In the genomic region with DNA sequence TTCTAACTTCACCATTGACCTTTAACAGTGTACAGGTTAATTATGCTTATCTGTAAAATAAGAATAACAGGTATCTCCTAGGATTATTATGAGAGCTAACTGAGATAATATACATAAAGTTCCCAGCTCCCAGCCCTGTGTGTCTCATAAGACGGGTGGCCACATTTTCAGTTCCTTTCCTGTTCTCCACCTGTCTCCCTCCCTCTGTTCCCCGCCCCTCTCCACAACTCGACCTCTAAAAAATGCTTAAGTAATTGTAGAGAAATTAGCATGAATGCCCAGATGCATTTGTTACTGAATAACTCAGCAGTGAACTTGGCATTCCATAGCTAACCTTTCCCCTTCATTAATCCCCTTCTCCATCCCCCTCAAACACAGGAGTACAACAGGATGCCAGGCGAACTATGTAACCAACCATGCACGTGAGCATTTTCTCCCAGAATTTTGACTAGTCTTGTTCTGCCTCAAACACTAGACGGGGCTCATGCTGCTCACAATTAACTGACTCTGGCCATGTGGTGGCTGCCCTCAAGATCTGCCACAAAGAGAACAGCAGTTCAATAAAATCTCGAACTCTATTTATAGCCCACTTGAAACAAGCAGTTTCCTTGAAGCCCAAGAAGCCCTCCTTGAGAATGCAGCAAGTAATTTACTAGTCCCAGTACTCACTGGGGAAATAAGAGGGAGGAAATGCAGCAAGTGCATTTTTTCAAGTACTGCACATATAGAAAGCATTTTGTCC, we compare ENCODE assay signal across 8 cellular contexts.
DNase-seq lines count a peak whose midpoint lies in the region; ATAC-seq and TF ChIP-seq lines count a peak whose summit lies in the region.

No MANE protein-coding gene starts in this region.

- H3K4me1 ChIP-seq in NT2/D1 (ENCODE audit: insufficient read depth, insufficient read length) (peaks cover 3% of the 10 kb centered on the region), gastroesophageal sphincter (peaks cover 13 to 73% (median 14%) of the 10 kb centered on the region in 3 donors)

- no peaks in the 10 kb centered on the region for H3K9me3 ChIP-seq in NT2/D1 (ENCODE audit: insufficient read depth, low read length)
- H3K9me3 ChIP-seq in gastroesophageal sphincter, result no peaks in the 10 kb centered on the region

- WGBS in gastroesophageal sphincter (ENCODE audit: low coverage in 1 of 2), 2 donors, result 17 to 23% methylated on average over 6 of the region's 7 CpGs

- H3K9ac ChIP-seq in NT2/D1 (ENCODE audit: insufficient read length, low read depth), result no peak overlapping the region

- peak overlapping the region; percentile 34 to 53 (median 44) for H3K27ac ChIP-seq in gastroesophageal sphincter

- no peaks in the 10 kb centered on the region for H3K36me3 ChIP-seq in NT2/D1 (ENCODE audit: insufficient read depth, insufficient read length, low read length)
- no peaks in the 10 kb centered on the region for H3K36me3 ChIP-seq in gastroesophageal sphincter

- peak in 2 of 4 experiments; percentile 28 to 34 for TF ChIP-seq CTCF in gastroesophageal sphincter (IDR thresholded peaks at IDR 0.05)

- no peak for TF ChIP-seq EP300 in gastroesophageal sphincter (IDR thresholded peaks at IDR 0.05)

- H3K27me3 ChIP-seq in NT2/D1 (ENCODE audit: insufficient read depth, insufficient read length) (no peaks in the 10 kb centered on the region), gastroesophageal sphincter (no peaks in the 10 kb centered on the region)

- peak; percentile 92 for DNase-seq in DMS79 treated with DMSO at 0.1 percent for 48 hours (lab: John Stamatoyannopoulos, UW)
- DNase-seq in NT2/D1 (ENCODE audit: low read depth, low spot score), result peak; percentile 62
- peak; percentile 72 for DNase-seq in retina
- DNase-seq in NCI-H128 (lab: John Stamatoyannopoulos, UW; ENCODE audit: unreplicated experiment), result no peak
- DNase-seq in NCI-H1930 (lab: John Stamatoyannopoulos, UW), result no peak

- H3K4me3 ChIP-seq in NT2/D1 (ENCODE audit: insufficient read length, low read depth), result no peak overlapping the region
- no peak overlapping the region for H3K4me3 ChIP-seq in gastroesophageal sphincter

- TF ChIP-seq POLR2A in gastroesophageal sphincter (IDR thresholded peaks at IDR 0.05), result no peak

- ATAC-seq in HG02798 (IDR thresholded peaks at IDR 0.05; ENCODE audit: poor library complexity, unreplicated experiment), result peak; percentile 55
- ATAC-seq in gastroesophageal sphincter, result peak; percentile 51
- no peak for ATAC-seq in HG03442 (IDR thresholded peaks at IDR 0.05; ENCODE audit: unreplicated experiment)

Comparison
In these comparisons a context has a peak if more than half of its experiments do, and no peak if none do; other contexts are left out.
1. DNase-seq: peak in DMS79 treated with DMSO at 0.1 percent for 48 hours (single experiment), NT2/D1 (single experiment) and retina (single experiment); none in NCI-H128 (single experiment) and NCI-H1930 (0 of 2).